Comparison of ENCODE assay signal across 19 cellular contexts in genomic region chr1:4602536-4603316, GRCh38. TPM values are rescaled to one million over a fixed set of nuclear protein-coding genes. Genes with fewer than 3 reads are reported as not detected.
"Had no signal": no experiment of that assay in that cellular context is flagged by ENCODE, and none has a peak within 500 bp of the region (broad histone marks: within the 10 kb centered on the region; RNA-seq: fewer than 3 reads in every experiment).

No MANE protein-coding gene starts in this region.

- H3K27ac ChIP-seq: ascending aorta, breast epithelium, gastrocnemius medialis, heart left ventricle, right lobe of liver had no signal

- H3K9me3 Mint-ChIP-seq: activated CD4-positive, alpha-beta T cell treated with anti-CD3 and anti-CD28 coated beads, Interleukin-2, amount 10 ng/mL, durations not matched to agents 7 days and 5 days; activated naive CD8-positive, alpha-beta T cell treated with anti-CD3 and anti-CD28 coated beads, Interleukin-2, amount 50 U/mL, for 24 hours; activated T-helper 17 cell treated with anti-CD3 and anti-CD28 coated beads, Interleukin-2, amount 50 U/mL, for 72 hours; nephron progenitor cell; T-cell had no signal

- H3K36me3 Mint-ChIP-seq: T-cell had no signal

- H3K4me3 ChIP-seq: ascending aorta, breast epithelium, gastrocnemius medialis, heart left ventricle, right lobe of liver, tibial nerve had no signal

- DNase-seq: activated CD4-positive, alpha-beta T cell treated with anti-CD3 and anti-CD28 coated beads, Interleukin-2, amount 10 ng/mL, durations not matched to agents 7 days and 5 days; activated naive CD4-positive, alpha-beta T cell treated with Interleukin-2 at 50 U/mL for 16 hours; activated naive CD8-positive, alpha-beta T cell treated with anti-CD3 and anti-CD28 coated beads, Interleukin-2, amount 50 U/mL, for 24 hours; cerebellar nuclear complex; dermis blood vessel endothelial cell; gastrocnemius medialis; heart left ventricle; left ventricle myocardium superior; nephron progenitor cell; right lobe of liver; SK-N-SH; stimulated activated CD4-positive, alpha-beta T cell treated with anti-CD3 and anti-CD28 coated beads, Interleukin-1b, Interleukin-23, amount 100 ng/mL, for 48 hours; T-helper 9 cell had no signal

- H3K4me1 ChIP-seq: ascending aorta, breast epithelium, gastrocnemius medialis, heart left ventricle, right lobe of liver, tibial nerve had no signal

- H3K4me1 Mint-ChIP-seq: activated CD4-positive, alpha-beta T cell treated with anti-CD3 and anti-CD28 coated beads, Interleukin-2, amount 10 ng/mL, durations not matched to agents 7 days and 5 days; activated naive CD8-positive, alpha-beta T cell treated with anti-CD3 and anti-CD28 coated beads, Interleukin-2, amount 50 U/mL, for 24 hours; activated T-helper 17 cell treated with anti-CD3 and anti-CD28 coated beads, Interleukin-2, amount 50 U/mL, for 72 hours; T-cell had no signal

- H3K9ac ChIP-seq: SK-N-SH had no signal

- ATAC-seq: activated naive CD8-positive, alpha-beta T cell treated with anti-CD3 and anti-CD28 coated beads, Interleukin-2, amount 50 U/mL, for 24 hours; activated T-helper 17 cell treated with anti-CD3 and anti-CD28 coated beads, Interleukin-2, amount 50 U/mL, for 72 hours; gastrocnemius medialis; T-cell had no signal

- H3K27ac Mint-ChIP-seq: activated CD4-positive, alpha-beta T cell treated with anti-CD3 and anti-CD28 coated beads, Interleukin-2, amount 10 ng/mL, durations not matched to agents 7 days and 5 days; activated naive CD8-positive, alpha-beta T cell treated with anti-CD3 and anti-CD28 coated beads, Interleukin-2, amount 50 U/mL, for 24 hours; activated T-helper 17 cell treated with anti-CD3 and anti-CD28 coated beads, Interleukin-2, amount 50 U/mL, for 72 hours; nephron progenitor cell; T-cell had no signal

- H3K4me3 Mint-ChIP-seq: activated CD4-positive, alpha-beta T cell treated with anti-CD3 and anti-CD28 coated beads, Interleukin-2, amount 10 ng/mL, durations not matched to agents 7 days and 5 days; activated naive CD8-positive, alpha-beta T cell treated with anti-CD3 and anti-CD28 coated beads, Interleukin-2, amount 50 U/mL, for 24 hours; activated T-helper 17 cell treated with anti-CD3 and anti-CD28 coated beads, Interleukin-2, amount 50 U/mL, for 72 hours; nephron progenitor cell; T-cell had no signal

- H3K36me3 ChIP-seq: ascending aorta, breast epithelium, gastrocnemius medialis, heart left ventricle, right lobe of liver, tibial nerve had no signal

- H3K9me3 ChIP-seq: ascending aorta, breast epithelium, gastrocnemius medialis, heart left ventricle, right lobe of liver, SK-N-SH had no signal

RNA-seq across cellular contexts. Expression of gene AJAP1, which starts 51.7 kb away (rescaled TPM):
- total RNA-seq: activated CD4-positive, alpha-beta T cell treated with anti-CD3 and anti-CD28 coated beads, Interleukin-2, amount 10 ng/mL, durations not matched to agents 7 days and 5 days; activated T-helper 17 cell treated with anti-CD3 and anti-CD28 coated beads, Interleukin-2, amount 50 U/mL, for 72 hours; pulmonary artery endothelial cell had no signal
- polyA plus RNA-seq: SK-N-SH had no signal
